In genomic region chr10:114394531-114394930, GRCh38 we compare ENCODE assay signal across 20 cellular contexts. TPM values are rescaled to one million over a fixed set of nuclear protein-coding genes. Genes with fewer than 3 reads are reported as not detected.
A peak's percentile ranks its signal among the peaks of the same experiment; 100 is the strongest.
DNase-seq lines count a peak whose midpoint lies in the region; ATAC-seq and TF ChIP-seq lines count a peak whose summit lies in the region.
"Had no signal": no experiment of that assay in that cellular context is flagged by ENCODE, and none has a peak within 500 bp of the region (broad histone marks: within the 10 kb centered on the region; RNA-seq: fewer than 3 reads in every experiment).

No MANE protein-coding gene starts in this region.

- TF ChIP-seq CTCF in gastroesophageal sphincter (IDR thresholded peaks at IDR 0.05) (no peak), sigmoid colon (IDR thresholded peaks at IDR 0.05) (no peak)

- no peaks in the 10 kb centered on the region for H4K20me1 ChIP-seq in BLaER1

- H3K9me3 ChIP-seq in BLaER1 (no peaks in the 10 kb centered on the region), gastroesophageal sphincter (no peaks in the 10 kb centered on the region), sigmoid colon (no peaks in the 10 kb centered on the region)
- H3K9me3 ChIP-seq: Peyer's patch had no signal

- no peak for TF ChIP-seq POLR2A in gastroesophageal sphincter (IDR thresholded peaks at IDR 0.05)
- TF ChIP-seq POLR2A in sigmoid colon (IDR thresholded peaks at IDR 0.05): no peak

- H3K4me2 ChIP-seq in BLaER1: peak overlapping the region; percentile 50

- no peak overlapping the region for H3K27ac ChIP-seq in BLaER1
- peak overlapping the region in 3 of 4 donors; percentile 56 to 69 (median 61) for H3K27ac ChIP-seq in gastroesophageal sphincter
- peak overlapping the region; percentile 26 to 53 (median 45) for H3K27ac ChIP-seq in sigmoid colon
- H3K27ac ChIP-seq: Peyer's patch had no signal

- no peak overlapping the region for H3K9ac ChIP-seq in BLaER1

- peak; percentile 32 for DNase-seq in RPMI8226
- peak; percentile 62 for DNase-seq in sigmoid colon
- no peak for DNase-seq in activated gamma-delta T cell treated with Interleukin-2 at 50 U/mL for 16 hours
- no peak for DNase-seq in NCI-H748 treated with DMSO at 0.1 percent for 48 hours (lab: John Stamatoyannopoulos, UW)
- DNase-seq: C1 segment of cervical spinal cord, DMS 273 treated with DMSO at 0.1 percent for 48 hours, GDM1, KBM-7, NCI-H1436, NCI-H2029, NCI-H510A, NCI-H82, Peyer's patch, SIG-M5 had no signal

- peaks cover 72% of the 10 kb centered on the region for H3K27me3 Mint-ChIP-seq in stimulated activated memory B cell treated with anti-CD40 and anti-IgM and Interleukin-4, amounts not matched to agents 10 μg/mL and 1 μg/mL and 100 μg/mL, for 72 hours

- H3K4me3 ChIP-seq in BLaER1: no peak overlapping the region
- no peak overlapping the region for H3K4me3 ChIP-seq in gastroesophageal sphincter
- H3K4me3 ChIP-seq in sigmoid colon: no peak overlapping the region
- H3K4me3 ChIP-seq: GM12878, Peyer's patch had no signal

- no peak for TF ChIP-seq EP300 in gastroesophageal sphincter (IDR thresholded peaks at IDR 0.05)
- TF ChIP-seq EP300 in sigmoid colon (IDR thresholded peaks at IDR 0.05): no peak

- no peaks in the 10 kb centered on the region for H3K36me3 ChIP-seq in BLaER1
- H3K36me3 ChIP-seq in gastroesophageal sphincter: no peaks in the 10 kb centered on the region
- H3K36me3 ChIP-seq in sigmoid colon: no peaks in the 10 kb centered on the region
- H3K36me3 ChIP-seq: Peyer's patch had no signal

- H3K4me1 Mint-ChIP-seq in stimulated activated memory B cell treated with anti-CD40 and anti-IgM and Interleukin-4, amounts not matched to agents 10 μg/mL and 1 μg/mL and 100 μg/mL, for 72 hours: peaks cover 7% of the 10 kb centered on the region

- intact Hi-C loops in sigmoid colon (cut with DNase I): no loop called here

- H3K27me3 ChIP-seq in BLaER1: no peaks in the 10 kb centered on the region
- H3K27me3 ChIP-seq in gastroesophageal sphincter: no peaks in the 10 kb centered on the region
- H3K27me3 ChIP-seq in sigmoid colon: no peaks in the 10 kb centered on the region
- H3K27me3 ChIP-seq: Peyer's patch had no signal

- H3K9me3 Mint-ChIP-seq in stimulated activated memory B cell treated with anti-CD40 and anti-IgM and Interleukin-4, amounts not matched to agents 10 μg/mL and 1 μg/mL and 100 μg/mL, for 72 hours: no peaks in the 10 kb centered on the region

- H3K4me3 Mint-ChIP-seq in stimulated activated memory B cell treated with anti-CD40 and anti-IgM and Interleukin-4, amounts not matched to agents 10 μg/mL and 1 μg/mL and 100 μg/mL, for 72 hours: no peak overlapping the region

- H3K4me1 ChIP-seq in BLaER1: peaks cover 52% of the 10 kb centered on the region
- H3K4me1 ChIP-seq in gastroesophageal sphincter: peaks cover 0 to 88% (median 12%) of the 10 kb centered on the region in 3 donors
- peaks cover 0 to 49% (median 36%) of the 10 kb centered on the region in 4 donors for H3K4me1 ChIP-seq in sigmoid colon

- H3K36me3 Mint-ChIP-seq in stimulated activated memory B cell treated with anti-CD40 and anti-IgM and Interleukin-4, amounts not matched to agents 10 μg/mL and 1 μg/mL and 100 μg/mL, for 72 hours: no peaks in the 10 kb centered on the region

- ATAC-seq in gastroesophageal sphincter (no peak), GM18909 (IDR thresholded peaks at IDR 0.05; ENCODE audit: poor library complexity, unreplicated experiment) (no peak)
- no peak for ATAC-seq in stimulated activated memory B cell treated with anti-CD40 and anti-IgM and Interleukin-4, amounts not matched to agents 10 μg/mL and 1 μg/mL and 100 μg/mL, for 72 hours
- ATAC-seq: GM12878, HCT116 had no signal

- WGBS in gastroesophageal sphincter (ENCODE audit: low coverage in 1 of 2), 2 donors: 82 to 86% methylated on average over 2 to 6 of the region's 6 CpGs
- 64 to 86% methylated on average over 6 of the region's 6 CpGs for WGBS in sigmoid colon, 2 donors

- no peak overlapping the region for H3K27ac Mint-ChIP-seq in stimulated activated memory B cell treated with anti-CD40 and anti-IgM and Interleukin-4, amounts not matched to agents 10 μg/mL and 1 μg/mL and 100 μg/mL, for 72 hours

RNA-seq across cellular contexts. Expression of gene AFAP1L2, which starts 9.8 kb away (rescaled TPM):
- total RNA-seq in gastroesophageal sphincter (10 to 100 TPM; 20.5 to 29.5 (median 23.9) TPM), sigmoid colon (10 to 100 TPM in 3 of 4 donors, 1 to 10 TPM in 1; 7.6 to 26.0 (median 19.1) TPM)
- polyA plus RNA-seq in sigmoid colon: 1 to 10 TPM; 2.5 to 7.9 (median 4.8) TPM

Comparison
In these comparisons a context has a peak if more than half of its experiments do, and no peak if none do; other contexts are left out.
1. DNase-seq: peak in RPMI8226 (single experiment) and sigmoid colon (single experiment); none in activated gamma-delta T cell treated with Interleukin-2 at 50 U/mL for 16 hours (single experiment) and NCI-H748 treated with DMSO at 0.1 percent for 48 hours (single experiment).